8 cellular contexts compared by ENCODE assay signal in genomic region chr1:7953850-7954609, GRCh38. TPM values are rescaled to one million over a fixed set of nuclear protein-coding genes. Genes with fewer than 3 reads are reported as not detected.
A peak's percentile ranks its signal among the peaks of the same experiment; 100 is the strongest.
DNase-seq lines count a peak whose midpoint lies in the region; ATAC-seq and TF ChIP-seq lines count a peak whose summit lies in the region.

No MANE protein-coding gene starts in this region.

- TF ChIP-seq POLR2A in lower leg skin (IDR thresholded peaks at IDR 0.05) = no peak

- H3K27me3 ChIP-seq in A673 (replicated peaks; ENCODE audit: insufficient read depth, low read depth, low read length, poor library complexity) = no peaks in the 10 kb centered on the region

- peak; percentile 82 for DNase-seq in A673 (ENCODE audit: low spot score)
- DNase-seq in NCI-H446 (lab: John Stamatoyannopoulos, UW) = peak; percentile 90 to 96
- peak; percentile 59 for DNase-seq in activated CD4-positive, alpha-beta T cell treated with anti-CD3 and anti-CD28 coated beads, Interleukin-2, amount 50 U/mL, for 1 hour
- peak; percentile 93 for DNase-seq in dermis blood vessel endothelial cell
- peak; percentile 92 to 99 for DNase-seq in lower leg skin (ENCODE audit: low spot score in 2 of 2)
- DNase-seq in stimulated activated CD8-positive, alpha-beta memory T cell treated with anti-CD3 and anti-CD28 coated beads, Interleukin-12 subunit alpha, Interleukin-12 subunit beta, amount 100 ng/mL, for 24 hours (ENCODE audit: extremely low read depth) = peak; percentile 81

- TF ChIP-seq CTCF in A673 (conservative IDR thresholded peaks at IDR 0.05; ENCODE audit: low read depth, low read length) (no peak), lower leg skin (IDR thresholded peaks at IDR 0.05) (no peak)

- H3K36me3 ChIP-seq in A673 (ENCODE audit: insufficient read depth, low read length, poor library complexity, severe bottlenecking) = no peaks in the 10 kb centered on the region

- intact Hi-C loops in A673 (cut with micrococcal nuclease; ENCODE audit: unreplicated experiment) = no loop called here
- intact Hi-C loops in lower leg skin (cut with DNase I; ENCODE audit: low total_unique reads) = no loop called here

- H3K27ac ChIP-seq in A673 (ENCODE audit: low read depth, low read length, poor library complexity, severe bottlenecking) = peak overlapping the region; percentile 74

- H3K4me3 ChIP-seq in A673 (ENCODE audit: low read depth, low read length, poor library complexity, severe bottlenecking) = peak overlapping the region; percentile 58
- peak overlapping the region; percentile 60 for H3K4me3 ChIP-seq in lower leg skin (ENCODE audit: low read depth, poor library complexity, severe bottlenecking)

- no TSS peak for BruUV-seq in A673 (replicated peaks; lab: Mats Ljungman, UMichigan)

- no peaks in the 10 kb centered on the region for H3K9me3 ChIP-seq in A673 (ENCODE audit: low read depth, low read length, poor library complexity, severe bottlenecking)

- POLR2A ChIA-PET in A673 (lab: Charles Lee; ENCODE audit: low non-redundant PET) = no interaction called here

- H3K4me1 ChIP-seq in A673 (ENCODE audit: insufficient read depth, low read length, poor library complexity, severe bottlenecking) = no peaks in the 10 kb centered on the region

- CTCF ChIA-PET in A673 (lab: Charles Lee) = no interaction called here

- WGBS in lower leg skin, 2 donors = 4 to 5% methylated on average over 37 to 48 of the region's 65 CpGs

- peak; percentile 92 for ATAC-seq in GM18861 (IDR thresholded peaks at IDR 0.05; ENCODE audit: unreplicated experiment)
- peak; percentile 95 for ATAC-seq in HG03103 (IDR thresholded peaks at IDR 0.05; ENCODE audit: low read depth, unreplicated experiment)

RNA-seq across cellular contexts. Expression of gene PARK7, which starts 7.5 kb away (rescaled TPM):
- total RNA-seq in A673 (2021) (352 and 358 TPM in 2 replicates), dermis blood vessel endothelial cell (226 and 230 TPM in 2 replicates), lower leg skin (10 to 100 TPM; 74.8 to 94.0 (median 87.8) TPM)

RNA-seq across cellular contexts. Expression of gene TNFRSF9, which starts 13.4 kb away (rescaled TPM):
- total RNA-seq in A673 (2021) (1.4 and 1.8 TPM in 2 replicates), dermis blood vessel endothelial cell (0.09 and 0.51 TPM in 2 replicates), lower leg skin (under 1 TPM in 1 of 4 donors, not detected in 3; 0.29 TPM)

Comparison
In these comparisons a context has a peak if more than half of its experiments do, and no peak if none do; other contexts are left out.
1. Peak in every context shown above with its lines: DNase-seq, ATAC-seq, H3K4me3 ChIP-seq and H3K27ac ChIP-seq.